ENCODE assay signal across 1 cellular context in genomic region chr6:41014780-41015179, GRCh38.
TF ChIP-seq lines count a peak whose summit lies in the region.

No MANE protein-coding gene starts in this region.

TF ChIP-seq in HepG2, 621 proteins besides CTCF, POLR2A, EP300 and RAD21:
- TF ChIP-seq MAFK (conservative IDR thresholded peaks at IDR 0.05 in 1 of 2, IDR thresholded peaks at IDR 0.05 in 1 of 2; ENCODE audit: low read length in 2 of 2) (peak; percentile 80 to 82), ISX (CRISPR knock-in tag; conservative IDR thresholded peaks at IDR 0.05) (no peak), ZSCAN22 (CRISPR knock-in tag; IDR thresholded peaks at IDR 0.05) (no peak), TCF7L2 (IDR thresholded peaks at IDR 0.05; ENCODE audit: low read depth, low read length) (no peak), RFX1 (IDR thresholded peaks at IDR 0.05) (no peak), MAFF (IDR thresholded peaks at IDR 0.05; ENCODE audit: low read depth, low read length) (peak; percentile 76), HOMEZ (CRISPR knock-in tag; IDR thresholded peaks at IDR 0.05; ENCODE audit: low read depth) (no peak), CCAR2 (optimal IDR thresholded peaks at IDR 0.05; ENCODE audit: low read depth, low read length) (no peak), ZNF615 (CRISPR knock-in tag; IDR thresholded peaks at IDR 0.05; ENCODE audit: borderline replicate concordance) (no peak), TBX2 (CRISPR knock-in tag; IDR thresholded peaks at IDR 0.05; ENCODE audit: borderline replicate concordance) (no peak), RBFOX2 (IDR thresholded peaks at IDR 0.05; ENCODE audit: low read depth, low read length) (no peak), ARNT (IDR thresholded peaks at IDR 0.05) (no peak)
- TF ChIP-seq, protein P1, sequence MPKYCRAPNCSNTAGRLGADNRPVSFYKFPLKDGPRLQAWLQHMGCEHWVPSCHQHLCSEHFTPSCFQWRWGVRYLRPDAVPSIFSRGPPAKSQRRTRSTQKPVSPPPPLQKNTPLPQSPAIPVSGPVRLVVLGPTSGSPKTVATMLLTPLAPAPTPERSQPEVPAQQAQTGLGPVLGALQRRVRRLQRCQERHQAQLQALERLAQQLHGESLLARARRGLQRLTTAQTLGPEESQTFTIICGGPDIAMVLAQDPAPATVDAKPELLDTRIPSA (CRISPR knock-in tag; IDR thresholded peaks at IDR 0.05; ENCODE audit: borderline replicate concordance), result no peak
- TF ChIP-seq, protein P2, sequence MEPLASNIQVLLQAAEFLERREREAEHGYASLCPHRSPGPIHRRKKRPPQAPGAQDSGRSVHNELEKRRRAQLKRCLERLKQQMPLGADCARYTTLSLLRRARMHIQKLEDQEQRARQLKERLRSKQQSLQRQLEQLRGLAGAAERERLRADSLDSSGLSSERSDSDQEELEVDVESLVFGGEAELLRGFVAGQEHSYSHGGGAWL (CRISPR knock-in tag; IDR thresholded peaks at IDR 0.05), result no peak
- TF ChIP-seq, protein P3, sequence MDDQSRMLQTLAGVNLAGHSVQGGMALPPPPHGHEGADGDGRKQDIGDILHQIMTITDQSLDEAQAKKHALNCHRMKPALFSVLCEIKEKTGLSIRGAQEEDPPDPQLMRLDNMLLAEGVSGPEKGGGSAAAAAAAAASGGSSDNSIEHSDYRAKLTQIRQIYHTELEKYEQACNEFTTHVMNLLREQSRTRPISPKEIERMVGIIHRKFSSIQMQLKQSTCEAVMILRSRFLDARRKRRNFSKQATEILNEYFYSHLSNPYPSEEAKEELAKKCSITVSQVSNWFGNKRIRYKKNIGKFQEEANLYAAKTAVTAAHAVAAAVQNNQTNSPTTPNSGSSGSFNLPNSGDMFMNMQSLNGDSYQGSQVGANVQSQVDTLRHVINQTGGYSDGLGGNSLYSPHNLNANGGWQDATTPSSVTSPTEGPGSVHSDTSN (CRISPR knock-in tag; IDR thresholded peaks at IDR 0.05; ENCODE audit: borderline replicate concordance), result no peak
- TF ChIP-seq, protein P4, sequence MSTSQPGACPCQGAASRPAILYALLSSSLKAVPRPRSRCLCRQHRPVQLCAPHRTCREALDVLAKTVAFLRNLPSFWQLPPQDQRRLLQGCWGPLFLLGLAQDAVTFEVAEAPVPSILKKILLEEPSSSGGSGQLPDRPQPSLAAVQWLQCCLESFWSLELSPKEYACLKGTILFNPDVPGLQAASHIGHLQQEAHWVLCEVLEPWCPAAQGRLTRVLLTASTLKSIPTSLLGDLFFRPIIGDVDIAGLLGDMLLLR (CRISPR knock-in tag; IDR thresholded peaks at IDR 0.05), result no peak
